Comparison of ENCODE assay signal across 1 cellular context in genomic region chr11:125626381-125626950, GRCh38.
TF ChIP-seq lines count a peak whose summit lies in the region.

No MANE protein-coding gene starts in this region.

TF ChIP-seq in IMR-90, 13 proteins besides CTCF, POLR2A, EP300 and RAD21:
- TF ChIP-seq RCOR1 (IDR thresholded peaks at IDR 0.05; ENCODE audit: insufficient replicate concordance, low read length) (no peak), MXI1 (IDR thresholded peaks at IDR 0.05; ENCODE audit: borderline replicate concordance, low read depth, low read length) (no peak), RFX5 (IDR thresholded peaks at IDR 0.05; ENCODE audit: low read depth, low read length) (no peak), FOS (IDR thresholded peaks at IDR 0.05; ENCODE audit: low read depth, low read length) (no peak), MAZ (IDR thresholded peaks at IDR 0.05; ENCODE audit: borderline replicate concordance, low read depth, low read length) (no peak), SMC3 (IDR thresholded peaks at IDR 0.05; ENCODE audit: low read depth, low read length) (no peak), CHD1 (IDR thresholded peaks at IDR 0.05; ENCODE audit: low read depth, low read length) (no peak), NFE2L2 (IDR thresholded peaks at IDR 0.05; ENCODE audit: low read depth, low read length) (no peak)
